In the genomic region with DNA sequence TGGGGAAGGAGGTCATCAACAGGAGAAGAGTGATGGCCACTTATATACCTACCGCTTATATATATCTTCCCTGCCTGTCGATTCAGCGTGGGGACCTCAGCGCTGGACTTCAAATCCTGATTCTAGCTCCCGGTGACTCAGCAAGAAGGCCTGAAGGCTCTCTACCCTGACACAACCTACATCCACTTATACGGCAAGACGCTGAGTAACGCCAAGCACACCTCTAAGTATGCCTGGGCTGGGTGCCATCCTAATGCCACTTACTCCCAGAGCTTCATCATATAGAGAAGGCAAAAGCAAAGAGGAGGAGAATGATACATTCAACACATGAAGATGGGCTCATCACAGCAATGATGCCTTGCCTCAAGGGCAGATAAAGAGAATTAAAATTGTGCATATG, we compare ENCODE assay signal across 23 cellular contexts.
DNase-seq lines count a peak whose midpoint lies in the region; ATAC-seq and TF ChIP-seq lines count a peak whose summit lies in the region.
"Had no signal": no experiment of that assay in that cellular context is flagged by ENCODE, and none has a peak within 500 bp of the region (broad histone marks: within the 10 kb centered on the region; RNA-seq: fewer than 3 reads in every experiment).

No MANE protein-coding gene starts in this region.

- H3K27ac Mint-ChIP-seq in nephron progenitor cell = peak overlapping the region; percentile 73
- H3K27ac Mint-ChIP-seq in CD8-positive, alpha-beta T cell = no peak overlapping the region
- H3K27ac Mint-ChIP-seq: CD14-positive monocyte; CD4-positive, alpha-beta T cell had no signal

- no peak for ATAC-seq in Right ventricle myocardium inferior
- no peak for ATAC-seq in CD8-positive, alpha-beta T cell
- ATAC-seq in GM19328 (IDR thresholded peaks at IDR 0.05; ENCODE audit: unreplicated experiment) = no peak
- ATAC-seq: A549 had no signal

- no peaks in the 10 kb centered on the region for H3K27me3 ChIP-seq in cardiac muscle cell
- no peaks in the 10 kb centered on the region for H3K27me3 ChIP-seq in CD8-positive, alpha-beta T cell (ENCODE audit: insufficient read depth, low read length)
- H3K27me3 ChIP-seq: BE2C; BLaER1 treated with 17β-estradiol and CSF1 and Interleukin-3, amounts not matched to agents 10 nM and 100 nM had no signal

- no peaks in the 10 kb centered on the region for H3K36me3 ChIP-seq in cardiac muscle cell
- no peaks in the 10 kb centered on the region for H3K36me3 ChIP-seq in CD8-positive, alpha-beta T cell (ENCODE audit: insufficient read depth, low read length)
- H3K36me3 ChIP-seq: BE2C; BLaER1 treated with 17β-estradiol and CSF1 and Interleukin-3, amounts not matched to agents 10 nM and 100 nM had no signal

- no peaks in the 10 kb centered on the region for H3K9me3 ChIP-seq in cardiac muscle cell (ENCODE audit: low read depth)
- H3K9me3 ChIP-seq in CD8-positive, alpha-beta T cell (ENCODE audit: low read length) = no peaks in the 10 kb centered on the region
- H3K9me3 ChIP-seq: A549, BE2C had no signal

- intact Hi-C loops in Right ventricle myocardium inferior (cut with DNase I) = no loop called here
- intact Hi-C loops in CD8-positive, alpha-beta T cell (cut with DNase I, micrococcal nuclease) = no loop called here

- H3K4me3 Mint-ChIP-seq in nephron progenitor cell = no peak overlapping the region
- H3K4me3 Mint-ChIP-seq in CD8-positive, alpha-beta T cell = no peak overlapping the region
- H3K4me3 Mint-ChIP-seq: CD14-positive monocyte; CD4-positive, alpha-beta T cell had no signal

- no peaks in the 10 kb centered on the region for H3K36me3 Mint-ChIP-seq in nephron progenitor cell (ENCODE audit: low read depth)
- no peaks in the 10 kb centered on the region for H3K36me3 Mint-ChIP-seq in CD8-positive, alpha-beta T cell
- H3K36me3 Mint-ChIP-seq: CD14-positive monocyte had no signal

- CTCF ChIA-PET in CD8-positive, alpha-beta T cell (lab: Charles Lee) = interaction anchor here (1.4 kb wide), 1 partner anchor 9 kb away, joined by 3 read pairs; no protein-coding TSS in a partner anchor

- no peak for DNase-seq in cardiac muscle cell (ENCODE audit: low read depth in 1 of 2, low spot score in 1 of 2)
- DNase-seq in Right ventricle myocardium inferior (ENCODE audit: missing footprints) = no peak
- DNase-seq in amniotic epithelial cell (ENCODE audit: low read depth) = peak; percentile 54
- DNase-seq in epithelial cell of esophagus (ENCODE audit: low read depth) = peak; percentile 30
- DNase-seq in nephron progenitor cell = no peak
- no peak for DNase-seq in CD8-positive, alpha-beta T cell
- DNase-seq in DMS 273 (lab: John Stamatoyannopoulos, UW; ENCODE audit: unreplicated experiment) = no peak
- DNase-seq: 8988T; ACHN; AML-193; BE2C; Calu3; CD4-positive, alpha-beta T cell; COR-L47; DMS153; DND-41; GM23248; H7; HCEC 1CT had no signal

- H3K27me3 Mint-ChIP-seq in nephron progenitor cell (ENCODE audit: low read depth, poor library complexity) = peaks cover 6% of the 10 kb centered on the region
- H3K27me3 Mint-ChIP-seq in CD8-positive, alpha-beta T cell (ENCODE audit: low read depth) = peaks cover 7% of the 10 kb centered on the region

- no peaks in the 10 kb centered on the region for H3K9me3 Mint-ChIP-seq in nephron progenitor cell
- H3K9me3 Mint-ChIP-seq in CD8-positive, alpha-beta T cell = no peaks in the 10 kb centered on the region
- H3K9me3 Mint-ChIP-seq: CD4-positive, alpha-beta T cell had no signal

- peaks cover 38% of the 10 kb centered on the region for H3K4me1 ChIP-seq in cardiac muscle cell (ENCODE audit: low read depth)
- no peaks in the 10 kb centered on the region for H3K4me1 ChIP-seq in CD8-positive, alpha-beta T cell (ENCODE audit: insufficient read depth, low read length)
- H3K4me1 ChIP-seq: BE2C had no signal

- POLR2A ChIA-PET in CD8-positive, alpha-beta T cell (lab: Charles Lee) = no interaction called here

- peak overlapping the region; percentile 95 for H3K27ac ChIP-seq in cardiac muscle cell
- no peak overlapping the region for H3K27ac ChIP-seq in CD8-positive, alpha-beta T cell (ENCODE audit: low read depth, low read length)
- H3K27ac ChIP-seq: A549; BLaER1 treated with 17β-estradiol and CSF1 and Interleukin-3, amounts not matched to agents 10 nM and 100 nM; GM23248 had no signal

- H3K4me3 ChIP-seq in cardiac muscle cell (no peak overlapping the region), epithelial cell of esophagus (ENCODE audit: low read length) (no peak overlapping the region)
- no peak overlapping the region for H3K4me3 ChIP-seq in CD8-positive, alpha-beta T cell (ENCODE audit: low read depth, low read length)
- H3K4me3 ChIP-seq: A549; BLaER1 treated with 17β-estradiol and CSF1 and Interleukin-3, amounts not matched to agents 10 nM and 100 nM; GM23248 had no signal

- TF ChIP-seq CTCF in cardiac muscle cell (IDR thresholded peaks at IDR 0.05; ENCODE audit: low read depth, low read length) = no peak
- TF ChIP-seq CTCF in epithelial cell of esophagus (IDR thresholded peaks at IDR 0.05; ENCODE audit: insufficient read depth, low read depth, low read length, missing control alignments) = no peak
- TF ChIP-seq CTCF in nephron progenitor cell (IDR thresholded peaks at IDR 0.05) = no peak
- no peak for TF ChIP-seq CTCF in CD8-positive, alpha-beta T cell (IDR thresholded peaks at IDR 0.05)

- peaks cover 57% of the 10 kb centered on the region for H3K4me1 Mint-ChIP-seq in nephron progenitor cell
- no peaks in the 10 kb centered on the region for H3K4me1 Mint-ChIP-seq in CD8-positive, alpha-beta T cell (ENCODE audit: low read depth)
- H3K4me1 Mint-ChIP-seq: CD14-positive monocyte had no signal

Comparison
In these comparisons a context has a peak if more than half of its experiments do, and no peak if none do; other contexts are left out.
1. DNase-seq: peak in amniotic epithelial cell (single experiment) and epithelial cell of esophagus (single experiment); none in cardiac muscle cell (0 of 2), Right ventricle myocardium inferior (single experiment), nephron progenitor cell (single experiment), CD8-positive, alpha-beta T cell (0 of 7) and DMS 273 (single experiment).